17 cellular contexts compared by ENCODE assay signal in the genomic region with DNA sequence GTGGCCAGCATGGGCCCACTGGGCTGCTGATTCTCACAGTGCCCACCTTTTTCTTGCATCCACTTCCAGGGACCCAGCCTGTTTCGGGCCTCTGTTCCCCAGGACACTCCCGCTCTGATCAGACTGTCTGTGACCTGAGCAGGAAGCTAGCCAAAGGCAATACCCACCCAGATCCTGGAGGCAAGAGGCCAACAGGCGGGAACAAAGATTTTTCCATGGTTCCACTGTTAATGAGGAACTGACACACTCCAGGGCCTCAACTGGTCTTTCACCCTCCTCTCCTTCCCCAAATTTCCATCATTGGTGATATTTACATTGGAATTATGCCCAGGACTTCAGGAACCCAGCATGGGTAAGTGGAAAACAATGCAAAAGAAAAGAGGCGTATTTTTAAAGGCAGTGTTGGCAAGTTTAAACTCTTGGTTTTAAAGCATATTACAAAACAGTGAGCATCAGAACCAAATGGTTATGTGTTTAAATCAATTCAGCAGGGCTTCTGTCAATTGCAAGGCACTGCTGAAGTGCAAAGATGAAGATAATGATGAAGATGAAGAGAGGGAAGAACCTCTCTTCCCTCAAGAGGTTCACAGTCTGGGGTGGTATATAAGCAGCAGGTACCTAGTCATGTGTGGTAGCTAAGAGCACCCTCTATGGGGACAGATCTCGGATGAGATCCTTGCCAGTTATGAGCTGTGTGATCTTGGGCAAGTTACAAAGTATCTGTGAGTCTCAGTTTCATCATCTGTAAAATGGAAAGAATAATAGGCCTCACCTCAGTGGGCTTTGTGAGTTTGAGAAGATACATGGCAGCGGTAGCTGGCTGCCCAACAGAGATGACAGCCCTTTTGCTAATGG. TPM values are rescaled to one million over a fixed set of nuclear protein-coding genes. Genes with fewer than 3 reads are reported as not detected.
DNase-seq lines count a peak whose midpoint lies in the region; ATAC-seq and TF ChIP-seq lines count a peak whose summit lies in the region.
"Had no signal": no experiment of that assay in that cellular context is flagged by ENCODE, and none has a peak within 500 bp of the region (broad histone marks: within the 10 kb centered on the region; RNA-seq: fewer than 3 reads in every experiment).

No MANE protein-coding gene starts in this region.

- H3K4me3 ChIP-seq in PC-3 (ENCODE audit: low read length) (no peak overlapping the region), fibroblast of pulmonary artery (replicated peaks; ENCODE audit: low read depth, low read length) (no peak overlapping the region)
- H3K4me3 ChIP-seq: MG63 had no signal

- no TSS peak for BruUV-seq in PC-3 (replicated peaks; lab: Mats Ljungman, UMichigan)

- no peak overlapping the region for H3K27ac ChIP-seq in PC-3 (ENCODE audit: low read length)
- H3K27ac ChIP-seq: 22Rv1 had no signal

- H3F3A ChIP-seq in PC-3 (ENCODE audit: low read length, unreplicated experiment) = no peaks in the 10 kb centered on the region

- no peaks in the 10 kb centered on the region for H3K79me2 ChIP-seq in PC-3 (ENCODE audit: low read length)

- ATAC-seq in PC-3 = peak; percentile 65
- ATAC-seq: activated CD8-positive, alpha-beta memory T cell treated with anti-CD3 and anti-CD28 coated beads, Interleukin-2, amount 10 ng/mL, durations not matched to agents 7 days and 5 days; naive thymus-derived CD4-positive, alpha-beta T cell had no signal

- CTCF ChIA-PET in PC-3 (lab: Charles Lee) = no interaction called here

- TF ChIP-seq CTCF in PC-3 (conservative IDR thresholded peaks at IDR 0.05; ENCODE audit: low read depth, low read length) (no peak), fibroblast of pulmonary artery (IDR thresholded peaks at IDR 0.05; ENCODE audit: low read length, missing control alignments) (no peak)

- H3K9me3 ChIP-seq in PC-3 (ENCODE audit: low read length) = no peaks in the 10 kb centered on the region
- H3K9me3 ChIP-seq: MG63 had no signal

- H2AFZ ChIP-seq in PC-3 (ENCODE audit: low read length) = no peak overlapping the region

- no peak overlapping the region for H3K9ac ChIP-seq in PC-3 (ENCODE audit: low read length)

- no peaks in the 10 kb centered on the region for H3K27me3 ChIP-seq in PC-3 (ENCODE audit: low read length)
- H3K27me3 ChIP-seq: MG63 had no signal

- H3K4me1 ChIP-seq in PC-3 (ENCODE audit: insufficient read depth, low read length) = no peaks in the 10 kb centered on the region

- no peaks in the 10 kb centered on the region for H3K9me2 ChIP-seq in PC-3 (replicated peaks; ENCODE audit: low read length)

- no peaks in the 10 kb centered on the region for H4K20me1 ChIP-seq in PC-3 (ENCODE audit: low read length)

- POLR2A ChIA-PET in PC-3 (lab: Charles Lee; ENCODE audit: unreplicated experiment) = no interaction called here

- no peaks in the 10 kb centered on the region for H3K36me3 ChIP-seq in PC-3 (ENCODE audit: low read depth, low read length)
- H3K36me3 ChIP-seq: MG63 had no signal

- DNase-seq in NCI-H1092 treated with DMSO at 0.1 percent for 48 hours (lab: John Stamatoyannopoulos, UW) (peak; percentile 35), NCI-H1092 (lab: John Stamatoyannopoulos, UW) (no peak), PC-3 (peak; percentile 59), fibroblast of pulmonary artery (ENCODE audit: low read depth) (peak; percentile 58), renal cortical epithelial cell (ENCODE audit: low read depth) (peak; percentile 42), mesenteric fat pad (ENCODE audit: low spot score) (no peak), DMS 273 (lab: John Stamatoyannopoulos, UW; ENCODE audit: unreplicated experiment) (no peak), T-helper 2 cell (no peak)
- DNase-seq: activated CD4-positive, CD25-positive, alpha-beta regulatory T cell; activated CD8-positive, alpha-beta memory T cell treated with anti-CD3 and anti-CD28 coated beads, Interleukin-2, amount 10 ng/mL, durations not matched to agents 7 days and 5 days; caudate nucleus; glutamatergic neuron; MG63; naive thymus-derived CD4-positive, alpha-beta T cell; NCI-H2171; SW 1271 had no signal

- no peak overlapping the region for H3K4me2 ChIP-seq in PC-3 (ENCODE audit: low read length)

- intact Hi-C loops in PC-3 (cut with micrococcal nuclease) = no loop called here

RNA-seq across cellular contexts. Expression of gene ATP2A3, which starts 14.4 kb away (rescaled TPM):
- total RNA-seq in PC-3 (2014; rRNA removed) (3.3 and 8.9 TPM in 2 replicates), renal cortical epithelial cell (0.30 TPM in 1 of 2 replicates, not detected in the other), mesenteric fat pad (9.7 TPM)

Comparison
In these comparisons a context has a peak if more than half of its experiments do, and no peak if none do; other contexts are left out.
1. DNase-seq: peak in NCI-H1092 treated with DMSO at 0.1 percent for 48 hours (single experiment), PC-3 (single experiment), fibroblast of pulmonary artery (single experiment) and renal cortical epithelial cell (single experiment); none in NCI-H1092 (single experiment), mesenteric fat pad (single experiment), DMS 273 (single experiment) and T-helper 2 cell (0 of 5).